14 cellular contexts compared by ENCODE assay signal in the genomic region with DNA sequence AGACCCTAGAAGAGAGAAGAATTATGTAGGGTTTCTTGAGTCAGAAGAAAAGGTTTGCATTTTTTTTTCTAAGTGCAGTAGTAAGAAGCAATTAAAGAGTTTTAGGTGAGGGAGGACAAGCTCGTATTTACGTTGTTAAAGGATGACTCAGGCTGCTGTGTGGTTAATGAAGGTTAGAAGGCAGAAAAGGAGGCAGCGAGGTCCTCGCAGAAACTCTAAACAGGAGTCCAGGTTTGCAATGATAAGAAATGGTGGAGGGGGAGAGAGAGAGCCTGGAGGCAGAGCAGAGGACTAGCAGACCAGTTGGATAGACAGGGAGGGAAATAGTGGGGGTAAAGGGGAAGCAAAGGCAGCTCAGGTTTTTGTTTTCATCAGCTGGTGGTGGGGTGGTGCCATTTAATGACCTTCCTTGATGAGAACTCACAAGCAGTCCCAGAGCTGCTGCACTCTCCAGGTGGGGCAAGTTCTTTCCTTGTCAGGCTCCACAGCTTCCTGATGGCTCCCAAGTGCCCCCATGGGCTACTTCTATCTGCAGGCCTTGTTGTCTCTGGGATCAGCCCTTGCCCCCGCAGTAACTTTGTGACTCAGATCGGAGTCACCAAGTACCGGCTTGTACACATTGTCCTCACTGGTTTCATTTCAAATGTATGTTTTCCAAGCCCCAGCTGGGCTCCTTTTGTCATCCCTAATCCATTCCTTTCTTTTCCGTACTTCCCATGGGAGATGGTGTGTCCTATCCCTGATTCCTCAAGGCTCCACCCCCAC. TPM values are rescaled to one million over a fixed set of nuclear protein-coding genes. Genes with fewer than 3 reads are reported as not detected.
DNase-seq lines count a peak whose midpoint lies in the region; ATAC-seq, FAIRE-seq and TF ChIP-seq lines count a peak whose summit lies in the region.
"Had no signal": no experiment of that assay in that cellular context is flagged by ENCODE, and none has a peak within 500 bp of the region (broad histone marks: within the 10 kb centered on the region; RNA-seq: fewer than 3 reads in every experiment).

No MANE protein-coding gene starts in this region.

- no peak for FAIRE-seq in H54 (lab: Jason Lieb, UNC)
- FAIRE-seq: D721Med, GM12878, TTC549 had no signal

- no peak overlapping the region for H3K4me3 Mint-ChIP-seq in CD4-positive, alpha-beta T cell

- intact Hi-C loops in PC-9 (cut with micrococcal nuclease; ENCODE audit: unreplicated experiment), result loop anchor here (2.0 kb wide), 1 partner anchor 48 kb away; no protein-coding TSS in a partner anchor
- intact Hi-C loops in CD4-positive, alpha-beta T cell (cut with DNase I, micrococcal nuclease), result loop anchor here in 1 of 2 experiments (10.0 kb wide), 1 partner anchor 1508 kb away; no protein-coding TSS in a partner anchor

- H3K9me3 ChIP-seq in PC-9 (ENCODE audit: insufficient read depth, low read depth) (no peaks in the 10 kb centered on the region), fibroblast of lung (ENCODE audit: control insufficient read depth, insufficient read depth, low read depth, low read length) (no peaks in the 10 kb centered on the region)
- no peaks in the 10 kb centered on the region for H3K9me3 ChIP-seq in CD4-positive, alpha-beta T cell (ENCODE audit: control insufficient read depth, low read length)

- peak overlapping the region; percentile 18; the same call in 1 of the 2 replicates for H3K4me3 ChIP-seq in PC-9
- H3K4me3 ChIP-seq in fibroblast of lung (replicated peaks in 1 of 4; ENCODE audit: control extremely low read depth in 1 of 4, insufficient read depth in 1 of 4, low read depth in 3 of 4, low read length in 4 of 4), result no peak overlapping the region
- no peak overlapping the region for H3K4me3 ChIP-seq in skeletal muscle cell (ENCODE audit: low read depth, low read length)
- H3K4me3 ChIP-seq: GM12878, heart right ventricle had no signal

- H3K79me2 ChIP-seq in PC-9 (ENCODE audit: low read depth) (no peaks in the 10 kb centered on the region), fibroblast of lung (ENCODE audit: control insufficient read depth, insufficient read depth, low read length) (no peaks in the 10 kb centered on the region)

- BruUV-seq in PC-9 (replicated peaks; lab: Mats Ljungman, UMichigan), result no TSS peak

- H3K9ac ChIP-seq in fibroblast of lung (ENCODE audit: insufficient read depth, low read length), result no peak overlapping the region

- H3K27me3 ChIP-seq in PC-9 (ENCODE audit: insufficient read depth, low read depth), result no peaks in the 10 kb centered on the region
- no peaks in the 10 kb centered on the region for H3K27me3 ChIP-seq in fibroblast of lung (ENCODE audit: control insufficient read depth, insufficient read depth, low read length)
- no peaks in the 10 kb centered on the region for H3K27me3 ChIP-seq in CD4-positive, alpha-beta T cell (ENCODE audit: control insufficient read depth, insufficient read depth, low read length)
- H3K27me3 ChIP-seq: heart right ventricle had no signal

- H3K4me2 ChIP-seq in PC-9, result peak overlapping the region; percentile 61
- peak overlapping the region; percentile 48 for H3K4me2 ChIP-seq in fibroblast of lung (ENCODE audit: extremely low read depth, insufficient read depth, low read length)

- H3K9me2 ChIP-seq in PC-9 (ENCODE audit: insufficient read depth), result no peaks in the 10 kb centered on the region

- TF ChIP-seq CTCF in PC-9 (conservative IDR thresholded peaks at IDR 0.05) (no peak), fibroblast of lung (conservative IDR thresholded peaks at IDR 0.05 in 1 of 2, IDR thresholded peaks at IDR 0.05 in 1 of 2; ENCODE audit: low read depth in 1 of 2, low read length in 2 of 2) (no peak)
- TF ChIP-seq CTCF in CD4-positive, alpha-beta T cell (IDR thresholded peaks at IDR 0.05), result no peak

- TF ChIP-seq POLR2A in H54 (IDR thresholded peaks at IDR 0.05; ENCODE audit: low read depth, low read length), result no peak

- peaks cover 4% of the 10 kb centered on the region; the same call in 1 of the 2 replicates for H3F3A ChIP-seq in PC-9 (ENCODE audit: insufficient read depth, low read depth)

- H3K27ac ChIP-seq in PC-9 (peak overlapping the region; percentile 56), fibroblast of lung (ENCODE audit: insufficient read depth, low read length) (peak overlapping the region; percentile 40)
- no peak overlapping the region for H3K27ac ChIP-seq in CD4-positive, alpha-beta T cell (ENCODE audit: low read depth, low read length)
- H3K27ac ChIP-seq: heart right ventricle had no signal

- no peaks in the 10 kb centered on the region for H3K4me1 Mint-ChIP-seq in CD4-positive, alpha-beta T cell (ENCODE audit: low read depth)

- H3K27me3 Mint-ChIP-seq in CD4-positive, alpha-beta T cell, result peaks cover 4% of the 10 kb centered on the region

- no peaks in the 10 kb centered on the region for H3K36me3 ChIP-seq in PC-9 (ENCODE audit: low read depth)
- H3K36me3 ChIP-seq in fibroblast of lung (ENCODE audit: control insufficient read depth, insufficient read depth, low read length), result no peaks in the 10 kb centered on the region
- H3K36me3 ChIP-seq: heart right ventricle had no signal

- H4K20me1 ChIP-seq in PC-9 (ENCODE audit: insufficient read depth) (no peaks in the 10 kb centered on the region), fibroblast of lung (ENCODE audit: control insufficient read depth, extremely low read depth, insufficient read depth, low read length) (no peaks in the 10 kb centered on the region)

- peaks cover 29% of the 10 kb centered on the region for H3K4me1 ChIP-seq in PC-9 (replicated peaks; ENCODE audit: insufficient read depth)
- peaks cover 18% of the 10 kb centered on the region for H3K4me1 ChIP-seq in fibroblast of lung (ENCODE audit: control insufficient read depth, extremely low read depth, insufficient read depth, low read length)
- H3K4me1 ChIP-seq: heart right ventricle had no signal

- H2AFZ ChIP-seq in PC-9 (peak overlapping the region; percentile 52), fibroblast of lung (ENCODE audit: low read length) (no peak overlapping the region)

- ATAC-seq in CD4-positive, alpha-beta T cell (ENCODE audit: poor library complexity), result no peak
- ATAC-seq: activated naive CD4-positive, alpha-beta T cell treated with anti-CD3 and anti-CD28 coated beads, Interleukin-2, amount 50 U/mL, for 72 hours; GM12878; heart right ventricle had no signal

- POLR2A ChIA-PET in PC-9 (lab: Charles Lee; ENCODE audit: unreplicated experiment), result no interaction called here
- POLR2A ChIA-PET in CD4-positive, alpha-beta T cell (lab: Charles Lee), result no interaction called here

- H3K36me3 Mint-ChIP-seq in CD4-positive, alpha-beta T cell (ENCODE audit: low read depth), result no peaks in the 10 kb centered on the region
- H3K36me3 Mint-ChIP-seq: activated naive CD4-positive, alpha-beta T cell treated with anti-CD3 and anti-CD28 coated beads, Interleukin-2, amount 50 U/mL, for 72 hours had no signal

- no peak overlapping the region for H3K27ac Mint-ChIP-seq in CD4-positive, alpha-beta T cell
- H3K27ac Mint-ChIP-seq: activated naive CD4-positive, alpha-beta T cell treated with anti-CD3 and anti-CD28 coated beads, Interleukin-2, amount 50 U/mL, for 72 hours; progenitor cell of endocrine pancreas had no signal

- peaks cover 6% of the 10 kb centered on the region for H3K9me3 Mint-ChIP-seq in CD4-positive, alpha-beta T cell

- CTCF ChIA-PET in PC-9 (lab: Charles Lee), result no interaction called here
- CTCF ChIA-PET in CD4-positive, alpha-beta T cell (lab: Charles Lee), result no interaction called here

- DNase-seq in H54 (ENCODE audit: insufficient read length, low spot score) (peak; percentile 58), PC-9 (peak in 1 of 2 experiments; percentile 52), fibroblast of lung (ENCODE audit: low read depth in 2 of 2) (peak; percentile 86), skeletal muscle cell (ENCODE audit: low read depth) (peak; percentile 76), DMS79 (lab: John Stamatoyannopoulos, UW) (no peak), NCI-H2081 (lab: John Stamatoyannopoulos, UW) (no peak)
- DNase-seq in CD4-positive, alpha-beta T cell, result no peak
- DNase-seq: dermis blood vessel endothelial cell, heart right ventricle had no signal

RNA-seq across cellular contexts. Expression of a gene that starts 8.3 kb away (rescaled TPM):
- total RNA-seq in PC-9 (2021), result not detected in 2 replicates
- 0.77 and 8.3 TPM in 2 replicates for total RNA-seq in fibroblast of lung
- polyA plus RNA-seq in fibroblast of lung, result 0.90 and 2.1 TPM in 2 replicates
- polyA plus RNA-seq in fibroblast of lung (2012), result 0.62 and 1.8 TPM in 2 replicates
- 1.1 TPM in 1 of 2 replicates, not detected in the other for polyA minus RNA-seq in fibroblast of lung (ENCODE audit: low replicate concordance)
- total RNA-seq in CD4-positive, alpha-beta T cell, result not detected
- total RNA-seq: dermis blood vessel endothelial cell, GM12878, progenitor cell of endocrine pancreas had no signal

RNA-seq across cellular contexts. Expression of a gene that starts 33.0 kb away (rescaled TPM):
- total RNA-seq in PC-9 (2021) (not detected in 2 replicates), fibroblast of lung (0.17 and 0.26 TPM in 2 replicates)
- 0.06 TPM in 1 of 2 replicates, not detected in the other for polyA plus RNA-seq in fibroblast of lung
- polyA plus RNA-seq in fibroblast of lung (2012), result not detected in 2 replicates
- polyA minus RNA-seq in fibroblast of lung (ENCODE audit: low replicate concordance), result not detected in 2 replicates
- under 1 TPM; 0.30 to 0.39 TPM for total RNA-seq in CD4-positive, alpha-beta T cell
- total RNA-seq: dermis blood vessel endothelial cell, progenitor cell of endocrine pancreas had no signal

Comparison
In these comparisons a context has a peak if more than half of its experiments do, and no peak if none do; other contexts are left out.
1. DNase-seq: peak in H54 (single experiment), fibroblast of lung (2 of 2) and skeletal muscle cell (single experiment); none in CD4-positive, alpha-beta T cell (0 of 10), DMS79 (single experiment) and NCI-H2081 (0 of 2).